In the genomic region with DNA sequence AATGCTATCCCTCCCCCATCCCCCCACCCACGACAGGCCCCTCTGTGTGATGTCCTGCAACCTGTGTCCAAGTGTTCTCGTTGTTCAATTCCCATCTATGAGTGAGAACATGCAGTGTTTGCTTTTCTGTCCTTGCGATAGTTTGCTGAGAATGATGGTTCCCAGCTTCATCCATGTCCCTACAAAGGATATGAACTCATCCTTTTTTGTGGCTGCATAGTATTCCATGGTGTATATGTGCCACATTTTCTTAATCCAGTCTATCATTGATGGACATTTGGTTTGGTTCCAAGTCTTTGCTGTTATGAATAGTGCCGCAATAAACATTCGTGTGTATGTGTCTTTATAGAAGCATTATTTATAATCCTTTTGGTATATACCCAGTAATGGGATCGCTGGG, we compare ENCODE assay signal across 2 cellular contexts. TPM values are rescaled to one million over a fixed set of nuclear protein-coding genes. Genes with fewer than 3 reads are reported as not detected.
"Had no signal": no experiment of that assay in that cellular context is flagged by ENCODE, and none has a peak within 500 bp of the region (broad histone marks: within the 10 kb centered on the region; RNA-seq: fewer than 3 reads in every experiment).

No MANE protein-coding gene starts in this region.

RNA-seq across cellular contexts. Expression of gene TAS2R7, which starts 59.0 kb away (rescaled TPM):
- total RNA-seq: G401, GM12878 had no signal
- polyA plus RNA-seq: GM12878 had no signal
